In the genomic region with DNA sequence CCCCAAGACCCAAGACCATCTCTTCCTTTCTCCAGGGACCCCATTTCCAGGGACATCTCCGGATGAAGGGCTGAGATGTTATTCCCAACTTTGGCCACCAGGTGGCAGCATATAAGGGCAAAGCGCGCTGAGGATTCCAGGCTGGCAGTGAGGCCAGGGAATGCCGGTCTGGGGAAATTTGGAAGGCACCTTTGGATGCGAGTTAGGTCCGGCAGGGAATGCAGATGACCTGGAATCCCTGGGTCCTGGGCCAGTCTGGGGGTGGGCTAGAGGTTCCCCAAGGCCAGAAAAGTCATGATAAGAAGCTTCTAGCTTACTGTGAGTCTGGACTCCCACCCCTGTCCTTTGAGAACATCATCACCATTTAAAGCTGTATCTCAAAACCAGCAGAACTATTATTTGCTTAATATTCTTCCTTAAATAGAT, we compare ENCODE assay signal across 8 cellular contexts. TPM values are rescaled to one million over a fixed set of nuclear protein-coding genes. Genes with fewer than 3 reads are reported as not detected.
DNase-seq lines count a peak whose midpoint lies in the region; ATAC-seq, FAIRE-seq and TF ChIP-seq lines count a peak whose summit lies in the region.

No MANE protein-coding gene starts in this region.

- H3K18ac ChIP-seq in H1 (ENCODE audit: extremely low read depth, low read length) (no peak overlapping the region), mesendoderm (ENCODE audit: low read length) (no peak overlapping the region)

- H3K9me3 Mint-ChIP-seq in activated CD4-positive, alpha-beta memory T cell treated with anti-CD3 and anti-CD28 coated beads, Interleukin-2, amount 10 ng/mL, durations not matched to agents 7 days and 5 days = no peaks in the 10 kb centered on the region

- WGBS in H1 (ENCODE audit: extremely low coverage in 1 of 2, insufficient coverage in 1 of 2, insufficient read length in 1 of 2, insufficient replicate concordance in 2 of 2, low coverage in 1 of 2, low lambda C conversion rate in 2 of 2, missing lambda C conversion rate in 1 of 2), 2 experiments = 6% methylated on average over 6 of the region's 6 CpGs; no CpG with 5 or more reads in 1 of the 2 experiments
- WGBS in mesendoderm (ENCODE audit: extremely low coverage, insufficient coverage, low lambda C conversion rate) = no CpG with 5 or more reads among the region's 6 CpGs

- H3K9me3 ChIP-seq in H1 (ENCODE audit: insufficient read depth in 2 of 2, low read depth in 1 of 2, low read length in 1 of 2) = no peaks in the 10 kb centered on the region

- CTCF ChIA-PET in GM10248 (lab: Yijun Ruan, JAX) (interaction anchor here (0.6 to 3.1 kb wide), 19 partner anchors 9 to 1024 kb away, joined by 3 to 42 read pairs (median 4); a partner anchor contains a TSS), H1 (lab: Charles Lee; ENCODE audit: partially characterized antibody) (interaction anchor here (0.6 to 4.1 kb wide), 24 partner anchors 8 to 470 kb away, joined by 3 to 35 read pairs (median 4); no protein-coding TSS in a partner anchor)
- CTCF ChIA-PET in activated CD4-positive, alpha-beta memory T cell treated with anti-CD3 and anti-CD28 coated beads, Interleukin-2, amount 10 ng/mL, durations not matched to agents 7 days and 5 days (lab: Charles Lee) = interaction anchor here (0.7 to 1.8 kb wide), 12 partner anchors 8 to 1024 kb away, joined by 3 to 8 read pairs (median 4); no protein-coding TSS in a partner anchor

- H4K91ac ChIP-seq in H1 (replicated peaks; ENCODE audit: insufficient read length, low read length) = no peak overlapping the region

- no peak overlapping the region for H3K23ac ChIP-seq in H1 (ENCODE audit: insufficient read length)
- no peak overlapping the region for H3K23ac ChIP-seq in mesendoderm (ENCODE audit: low read length)

- H4K8ac ChIP-seq in H1 (ENCODE audit: extremely low read depth, insufficient read depth, low read length) (no peak overlapping the region), mesendoderm (ENCODE audit: low read depth, low read length) (no peak overlapping the region)

- H3K23me2 ChIP-seq in H1 (ENCODE audit: low read depth, low read length) = peaks cover 5% of the 10 kb centered on the region; the same call in 1 of the 2 replicates

- TF ChIP-seq RAD21 in H1 (IDR thresholded peaks at IDR 0.05 in 1 of 2, conservative IDR thresholded peaks at IDR 0.05 in 1 of 2; ENCODE audit: low read depth in 2 of 2, low read length in 2 of 2) = peak; percentile 79 to 86

- H3K14ac ChIP-seq in H1 (ENCODE audit: insufficient read length) = no peak overlapping the region

- H2BK15ac ChIP-seq in H1 (ENCODE audit: low read length) = no peak overlapping the region; the same call in 1 of the 2 replicates
- no peak overlapping the region for H2BK15ac ChIP-seq in mesendoderm (replicated peaks; ENCODE audit: low read depth)

- H3K4me2 ChIP-seq in H1 (ENCODE audit: insufficient read depth in 1 of 2, low read depth in 2 of 2, low read length in 2 of 2) (no peak overlapping the region), mesendoderm (ENCODE audit: low read length) (no peak overlapping the region)

- H2BK120ac ChIP-seq in H1 (replicated peaks; ENCODE audit: low read depth, low read length) (no peak overlapping the region), mesendoderm (ENCODE audit: low read depth, low read length) (no peak overlapping the region)

- H3K4ac ChIP-seq in H1 (replicated peaks; ENCODE audit: insufficient read length, low read depth, low read length) = no peak overlapping the region
- no peak overlapping the region for H3K4ac ChIP-seq in mesendoderm (ENCODE audit: low read depth, low read length)

- no peak overlapping the region for H2BK20ac ChIP-seq in H1 (ENCODE audit: low read length)

- H3K56ac ChIP-seq in H1 (replicated peaks; ENCODE audit: insufficient read length, low read depth, low read length) = no peak overlapping the region
- H3K56ac ChIP-seq in mesendoderm (ENCODE audit: low read length) = no peak overlapping the region

- H3K9ac ChIP-seq in H1 (replicated peaks in 1 of 4; ENCODE audit: extremely low read depth in 1 of 4, low read depth in 3 of 4, low read length in 3 of 4) (no peak overlapping the region), mesendoderm (ENCODE audit: low read length) (no peak overlapping the region)

- H3K4me1 ChIP-seq in H1 (replicated peaks in 1 of 4; ENCODE audit: control insufficient read depth in 3 of 4, insufficient read depth in 4 of 4, low read length in 3 of 4) (peaks cover 0 to 15% (median 10%) of the 10 kb centered on the region in 4 experiments; a peak in 6 of 7 replicates), mesendoderm (ENCODE audit: control insufficient read depth, low read depth, low read length) (peaks cover 2% of the 10 kb centered on the region)

- DNase-seq in 8988T (peak; percentile 91), GM10248 (ENCODE audit: extremely low spot score) (peak; percentile 75), NCI-H2171 treated with DMSO at 0.1 percent for 48 hours (lab: John Stamatoyannopoulos, UW) (peak; percentile 56), H1 (ENCODE audit: low read depth in 1 of 2, low spot score in 2 of 2) (peak in 1 of 2 experiments; percentile 87), mesendoderm (peak; percentile 64)
- peak; percentile 31 for DNase-seq in activated CD4-positive, alpha-beta memory T cell treated with anti-CD3 and anti-CD28 coated beads, Interleukin-2, amount 10 ng/mL, durations not matched to agents 7 days and 5 days
- DNase-seq in stimulated activated CD8-positive, alpha-beta memory T cell treated with anti-CD3 and anti-CD28 coated beads, Interleukin-7, amount 100 ng/mL, for 24 hours (ENCODE audit: low read depth) = peak; percentile 17

- H3K4me3 ChIP-seq in H1 (ENCODE audit: extremely low read depth in 1 of 4, insufficient read depth in 2 of 4, low read depth in 3 of 4, low read length in 4 of 4) (no peak overlapping the region), mesendoderm (ENCODE audit: low read length) (no peak overlapping the region)

- no peak overlapping the region for H2AFZ ChIP-seq in H1 (ENCODE audit: low read length)

- peak; percentile 90 for TF ChIP-seq CTCF in GM10248 (IDR thresholded peaks at IDR 0.05; ENCODE audit: control extremely low read depth, extremely low read depth, low read depth, missing control alignments)
- peak in 2 of 3 experiments; percentile 83 to 87; a peak in 3 of 4 replicates for TF ChIP-seq CTCF in H1 (IDR thresholded peaks at IDR 0.05; ENCODE audit: control extremely low read depth in 1 of 3, insufficient read depth in 1 of 3, low read depth in 1 of 3, low read length in 3 of 3)

- H3K36me3 ChIP-seq in H1 (ENCODE audit: control insufficient read depth in 2 of 4, insufficient read depth in 4 of 4, low read length in 3 of 4) (no peaks in the 10 kb centered on the region), mesendoderm (ENCODE audit: control insufficient read depth, insufficient read depth, low read length) (no peaks in the 10 kb centered on the region)

- no peaks in the 10 kb centered on the region for H3K36me3 Mint-ChIP-seq in activated CD4-positive, alpha-beta memory T cell treated with anti-CD3 and anti-CD28 coated beads, Interleukin-2, amount 10 ng/mL, durations not matched to agents 7 days and 5 days (ENCODE audit: low read depth)

- TF ChIP-seq EP300 in H1 (IDR thresholded peaks at IDR 0.05; ENCODE audit: borderline replicate concordance in 1 of 2, low read depth in 2 of 2, low read length in 2 of 2) = no peak

- no peak for TF ChIP-seq POLR2A in H1 (IDR thresholded peaks at IDR 0.05; ENCODE audit: control extremely low read depth in 1 of 2, low read depth in 2 of 2, low read length in 2 of 2)

- H2BK12ac ChIP-seq in H1 (ENCODE audit: low read depth, low read length) = no peak overlapping the region

- H3K4me3 Mint-ChIP-seq in activated CD4-positive, alpha-beta memory T cell treated with anti-CD3 and anti-CD28 coated beads, Interleukin-2, amount 10 ng/mL, durations not matched to agents 7 days and 5 days = no peak overlapping the region

- H3K27ac Mint-ChIP-seq in activated CD4-positive, alpha-beta memory T cell treated with anti-CD3 and anti-CD28 coated beads, Interleukin-2, amount 10 ng/mL, durations not matched to agents 7 days and 5 days = no peak overlapping the region

- no peak overlapping the region for H2AK5ac ChIP-seq in H1 (ENCODE audit: low read depth, low read length)
- no peak overlapping the region for H2AK5ac ChIP-seq in mesendoderm (ENCODE audit: low read length)

- peaks cover 19% of the 10 kb centered on the region for H3K27me3 Mint-ChIP-seq in activated CD4-positive, alpha-beta memory T cell treated with anti-CD3 and anti-CD28 coated beads, Interleukin-2, amount 10 ng/mL, durations not matched to agents 7 days and 5 days

- ATAC-seq in HG03378 (IDR thresholded peaks at IDR 0.05; ENCODE audit: unreplicated experiment) = no peak

- POLR2A ChIA-PET in GM10248 (lab: Yijun Ruan, JAX) = no interaction called here
- POLR2A ChIA-PET in activated CD4-positive, alpha-beta memory T cell treated with anti-CD3 and anti-CD28 coated beads, Interleukin-2, amount 10 ng/mL, durations not matched to agents 7 days and 5 days (lab: Charles Lee) = no interaction called here
- POLR2A ChIA-PET in H1 (lab: Charles Lee; ENCODE audit: partially characterized antibody) = no interaction called here

- H4K5ac ChIP-seq in H1 (ENCODE audit: insufficient read length, low read depth, low read length) (no peak overlapping the region), mesendoderm (ENCODE audit: low read length) (no peak overlapping the region)

- H2BK5ac ChIP-seq in H1 (ENCODE audit: low read depth, low read length) = no peak overlapping the region
- no peak overlapping the region for H2BK5ac ChIP-seq in mesendoderm (ENCODE audit: low read length)

- no peaks in the 10 kb centered on the region for H3K79me1 ChIP-seq in H1 (ENCODE audit: low read depth, low read length)
- H3K79me1 ChIP-seq in mesendoderm (ENCODE audit: low read length) = no peaks in the 10 kb centered on the region

- H3K79me2 ChIP-seq in H1 (ENCODE audit: control insufficient read depth in 1 of 2, insufficient read depth in 2 of 2, low read length in 2 of 2) (no peaks in the 10 kb centered on the region), mesendoderm (ENCODE audit: control insufficient read depth, insufficient read depth, low read length) (no peaks in the 10 kb centered on the region)

- FAIRE-seq in H1 (lab: Jason Lieb, UNC) = peak; percentile 75

- H3K4me1 Mint-ChIP-seq in activated CD4-positive, alpha-beta memory T cell treated with anti-CD3 and anti-CD28 coated beads, Interleukin-2, amount 10 ng/mL, durations not matched to agents 7 days and 5 days = no peaks in the 10 kb centered on the region

- H3K27ac ChIP-seq in H1 (ENCODE audit: low read depth, low read length) (no peak overlapping the region), mesendoderm (ENCODE audit: low read depth, low read length) (no peak overlapping the region)

- H3K27me3 ChIP-seq in H1 (replicated peaks in 1 of 4; ENCODE audit: control insufficient read depth in 3 of 4, extremely low read depth in 1 of 4, insufficient read depth in 3 of 4, low read length in 3 of 4) (peaks cover 0 to 16% (median 11%) of the 10 kb centered on the region in 4 experiments; a peak in 5 of 7 replicates), mesendoderm (ENCODE audit: insufficient read depth, low read length, poor library complexity) (no peaks in the 10 kb centered on the region)

- no peaks in the 10 kb centered on the region for H4K20me1 ChIP-seq in H1 (replicated peaks in 1 of 2; ENCODE audit: control insufficient read depth in 1 of 2, insufficient read depth in 2 of 2, low read length in 2 of 2)

RNA-seq across cellular contexts. Expression of a gene that starts 1.6 kb away (rescaled TPM):
- not detected for total RNA-seq in activated CD4-positive, alpha-beta memory T cell treated with anti-CD3 and anti-CD28 coated beads, Interleukin-2, amount 10 ng/mL, durations not matched to agents 7 days and 5 days
- 5.4 and 5.9 TPM in 2 replicates for total RNA-seq in H1 (2021; fragmentation: NEBNext Ultra II Directional; extraction: Animal tissue kit (Norgen Biotek cat#: 25700))
- 11.7 and 15.6 TPM in 2 replicates for polyA plus RNA-seq in H1 (2011; rRNA removed)
- polyA plus RNA-seq in H1 (2011; cell fraction: cytosol; rRNA removed) = 7.5 TPM
- polyA plus RNA-seq in H1 (2011; cell fraction: nucleus; rRNA removed) = 7.6 TPM
- polyA plus RNA-seq in H1 (2012, experiment 1 of 2) = 2.1 to 6.2 TPM (median 5.1 TPM) in 4 replicates
- polyA plus RNA-seq in H1 (2012, experiment 2 of 2) = 5.3 TPM
- polyA plus RNA-seq in H1 (2013, experiment 1 of 2) = 9.0 TPM
- 9.3 TPM for polyA plus RNA-seq in H1 (2013, experiment 2 of 2)
- 0.22 and 0.57 TPM in 2 replicates for polyA minus RNA-seq in H1 (2011; rRNA and poly(A)+ RNA removed)
- 4.1 TPM for polyA minus RNA-seq in H1 (2011; cell fraction: cytosol; rRNA and poly(A)+ RNA removed)
- 2.8 TPM for polyA minus RNA-seq in H1 (2011; cell fraction: nucleus; rRNA and poly(A)+ RNA removed)
- polyA plus RNA-seq in mesendoderm (2013, experiment 1 of 2) = 1.5 TPM
- 1.8 TPM for polyA plus RNA-seq in mesendoderm (2013, experiment 2 of 2)

RNA-seq across cellular contexts. Expression of a gene that starts 4.8 kb away (rescaled TPM):
- total RNA-seq in activated CD4-positive, alpha-beta memory T cell treated with anti-CD3 and anti-CD28 coated beads, Interleukin-2, amount 10 ng/mL, durations not matched to agents 7 days and 5 days = not detected
- not detected in 2 replicates for total RNA-seq in H1 (2021; fragmentation: NEBNext Ultra II Directional; extraction: Animal tissue kit (Norgen Biotek cat#: 25700))
- 0.03 and 0.09 TPM in 2 replicates for polyA plus RNA-seq in H1 (2011; rRNA removed)
- polyA plus RNA-seq in H1 (2011; cell fraction: cytosol; rRNA removed) = 0.05 TPM
- polyA plus RNA-seq in H1 (2011; cell fraction: nucleus; rRNA removed) = 0.10 TPM
- polyA plus RNA-seq in H1 (2012, experiment 1 of 2) = 0.05 TPM in 2 of 4 replicates, not detected in the others
- polyA plus RNA-seq in H1 (2012, experiment 2 of 2) = not detected
- not detected for polyA plus RNA-seq in H1 (2013, experiment 1 of 2)
- 0.04 TPM for polyA plus RNA-seq in H1 (2013, experiment 2 of 2)
- 0.05 TPM in 1 of 2 replicates, not detected in the other for polyA minus RNA-seq in H1 (2011; rRNA and poly(A)+ RNA removed)
- not detected for polyA minus RNA-seq in H1 (2011; cell fraction: cytosol; rRNA and poly(A)+ RNA removed)
- polyA minus RNA-seq in H1 (2011; cell fraction: nucleus; rRNA and poly(A)+ RNA removed) = not detected
- polyA plus RNA-seq in mesendoderm (2013, experiment 1 of 2) = 0.01 TPM
- not detected for polyA plus RNA-seq in mesendoderm (2013, experiment 2 of 2)

RNA-seq across cellular contexts. Expression of a gene that starts 36.4 kb away (rescaled TPM):
- not detected for total RNA-seq in activated CD4-positive, alpha-beta memory T cell treated with anti-CD3 and anti-CD28 coated beads, Interleukin-2, amount 10 ng/mL, durations not matched to agents 7 days and 5 days
- not detected in 2 replicates for total RNA-seq in H1 (2021; fragmentation: NEBNext Ultra II Directional; extraction: Animal tissue kit (Norgen Biotek cat#: 25700))
- not detected in 2 replicates for polyA plus RNA-seq in H1 (2011; rRNA removed)
- polyA plus RNA-seq in H1 (2011; cell fraction: cytosol; rRNA removed) = not detected
- not detected for polyA plus RNA-seq in H1 (2011; cell fraction: nucleus; rRNA removed)
- not detected in 4 replicates for polyA plus RNA-seq in H1 (2012, experiment 1 of 2)
- not detected for polyA plus RNA-seq in H1 (2012, experiment 2 of 2)
- not detected for polyA plus RNA-seq in H1 (2013, experiment 1 of 2)
- not detected for polyA plus RNA-seq in H1 (2013, experiment 2 of 2)
- not detected in 2 replicates for polyA minus RNA-seq in H1 (2011; rRNA and poly(A)+ RNA removed)
- not detected for polyA minus RNA-seq in H1 (2011; cell fraction: cytosol; rRNA and poly(A)+ RNA removed)
- not detected for polyA minus RNA-seq in H1 (2011; cell fraction: nucleus; rRNA and poly(A)+ RNA removed)
- not detected for polyA plus RNA-seq in mesendoderm (2013, experiment 1 of 2)
- polyA plus RNA-seq in mesendoderm (2013, experiment 2 of 2) = not detected

RNA-seq across cellular contexts. Expression of a gene that starts 46.7 kb away (rescaled TPM):
- 10 to 100 TPM; 23.8 to 23.9 TPM for total RNA-seq in activated CD4-positive, alpha-beta memory T cell treated with anti-CD3 and anti-CD28 coated beads, Interleukin-2, amount 10 ng/mL, durations not matched to agents 7 days and 5 days
- 23.0 and 24.3 TPM in 2 replicates for total RNA-seq in H1 (2021; fragmentation: NEBNext Ultra II Directional; extraction: Animal tissue kit (Norgen Biotek cat#: 25700))
- polyA plus RNA-seq in H1 (2011; rRNA removed) = 12.7 and 19.1 TPM in 2 replicates
- polyA plus RNA-seq in H1 (2011; cell fraction: cytosol; rRNA removed) = 14.3 TPM
- 44.2 TPM for polyA plus RNA-seq in H1 (2011; cell fraction: nucleus; rRNA removed)
- 11.1 to 14.1 TPM (median 13.0 TPM) in 4 replicates for polyA plus RNA-seq in H1 (2012, experiment 1 of 2)
- polyA plus RNA-seq in H1 (2012, experiment 2 of 2) = 6.2 TPM
- 10.8 TPM for polyA plus RNA-seq in H1 (2013, experiment 1 of 2)
- 8.9 TPM for polyA plus RNA-seq in H1 (2013, experiment 2 of 2)
- 34.3 and 34.8 TPM in 2 replicates for polyA minus RNA-seq in H1 (2011; rRNA and poly(A)+ RNA removed)
- polyA minus RNA-seq in H1 (2011; cell fraction: cytosol; rRNA and poly(A)+ RNA removed) = 19.7 TPM
- 50.7 TPM for polyA minus RNA-seq in H1 (2011; cell fraction: nucleus; rRNA and poly(A)+ RNA removed)
- 9.7 TPM for polyA plus RNA-seq in mesendoderm (2013, experiment 1 of 2)
- 10.0 TPM for polyA plus RNA-seq in mesendoderm (2013, experiment 2 of 2)
